Comparison of ENCODE assay signal across 8 cellular contexts in genomic region chr4:170089274-170089742, GRCh38. TPM values are rescaled to one million over a fixed set of nuclear protein-coding genes. Genes with fewer than 3 reads are reported as not detected.
DNase-seq lines count a peak whose midpoint lies in the region; ATAC-seq and TF ChIP-seq lines count a peak whose summit lies in the region.

No MANE protein-coding gene starts in this region.

- peak overlapping the region; percentile 76 for H3K4me3 ChIP-seq in smooth muscle cell

- no peaks in the 10 kb centered on the region for H3K9me3 Mint-ChIP-seq in MCF 10A (ENCODE audit: unreplicated experiment)

- no peaks in the 10 kb centered on the region for H3K9me3 ChIP-seq in smooth muscle cell (replicated peaks; ENCODE audit: low read depth)

- TF ChIP-seq CTCF in MCF 10A (IDR thresholded peaks at IDR 0.05; ENCODE audit: unreplicated experiment) (no peak), smooth muscle cell (IDR thresholded peaks at IDR 0.05; ENCODE audit: borderline replicate concordance, insufficient read depth, poor library complexity, severe bottlenecking) (no peak)

- intact Hi-C loops in MCF 10A (cut with micrococcal nuclease), result no loop called here

- no peaks in the 10 kb centered on the region for H3K27me3 ChIP-seq in smooth muscle cell (ENCODE audit: low read depth)

- H3K36me3 Mint-ChIP-seq in MCF 10A (ENCODE audit: insufficient read depth, unreplicated experiment), result no peaks in the 10 kb centered on the region

- peak overlapping the region; percentile 99 for H3K4me2 ChIP-seq in smooth muscle cell

- H3K4me1 Mint-ChIP-seq in MCF 10A (ENCODE audit: insufficient read depth, unreplicated experiment), result peaks cover 6% of the 10 kb centered on the region

- H3K9ac ChIP-seq in smooth muscle cell (ENCODE audit: low read depth), result peak overlapping the region; percentile 45

- H3K27ac ChIP-seq in smooth muscle cell (ENCODE audit: low read depth), result no peak overlapping the region

- peaks cover 6% of the 10 kb centered on the region for H3F3A ChIP-seq in smooth muscle cell (ENCODE audit: low read depth)

- H3K36me3 ChIP-seq in smooth muscle cell (ENCODE audit: low read depth), result peaks cover 7% of the 10 kb centered on the region

- 2% methylated on average over 21 of the region's 21 CpGs for WGBS in smooth muscle cell (ENCODE audit: low lambda C conversion rate)

- POLR2A ChIA-PET in MCF 10A (lab: Yijun Ruan, JAX), result interaction anchor here (0.6 kb wide), 1 partner anchor 292 kb away, joined by 3 read pairs; no protein-coding TSS in a partner anchor

- H3K4me3 Mint-ChIP-seq in MCF 10A (ENCODE audit: unreplicated experiment), result peak overlapping the region; percentile 81

- CTCF ChIA-PET in MCF 10A (lab: Yijun Ruan, JAX), result interaction anchor here (0.5 to 3.7 kb wide), 9 partner anchors 9 to 500 kb away, joined by 3 to 18 read pairs (median 3); partner anchors contain the start of gene HPF1

- H2AFZ ChIP-seq in smooth muscle cell (ENCODE audit: low read depth), result peak overlapping the region; percentile 99

- no peak overlapping the region for H3K27ac Mint-ChIP-seq in MCF 10A (ENCODE audit: low read depth, unreplicated experiment)

- no peak for ATAC-seq in HG03039 (IDR thresholded peaks at IDR 0.05; ENCODE audit: unreplicated experiment)
- no peak for ATAC-seq in activated CD4-positive, CD25-positive, alpha-beta regulatory T cell treated with anti-CD3 and anti-CD28 coated beads, Interleukin-2, amount 50 U/mL, for 24 hours

- peak; percentile 60 for DNase-seq in COLO829 (ENCODE audit: low spot score)
- peak; percentile 16 for DNase-seq in HCEC 1CT
- DNase-seq in NCI-H345 treated with DMSO at 0.1 percent for 48 hours (lab: John Stamatoyannopoulos, UW; ENCODE audit: unreplicated experiment), result peak; percentile 14
- peak; percentile 49 for DNase-seq in MCF 10A (ENCODE audit: unreplicated experiment)
- peak; percentile 43 for DNase-seq in iris pigment epithelial cell (ENCODE audit: low read depth)
- no peak for DNase-seq in smooth muscle cell (lab: John Stamatoyannopoulos, UW; ENCODE audit: unreplicated experiment)

- H3K4me1 ChIP-seq in smooth muscle cell (ENCODE audit: low read depth), result peaks cover 16% of the 10 kb centered on the region

- H3K79me2 ChIP-seq in smooth muscle cell (ENCODE audit: low read depth), result peaks cover 2% of the 10 kb centered on the region

- H3K27me3 Mint-ChIP-seq in MCF 10A (ENCODE audit: insufficient read depth, unreplicated experiment), result no peaks in the 10 kb centered on the region

- no TSS peak for BruUV-seq in MCF 10A (replicated peaks; lab: Mats Ljungman, UMichigan)

- no peaks in the 10 kb centered on the region for H4K20me1 ChIP-seq in smooth muscle cell (ENCODE audit: low read depth)

RNA-seq across cellular contexts. Expression of gene AADAT, which starts 0.4 kb away (rescaled TPM):
- total RNA-seq in MCF 10A (2022), result 6.4 and 6.9 TPM in 2 replicates
- total RNA-seq in smooth muscle cell, result 13.4 and 16.4 TPM in 2 replicates
- polyA plus RNA-seq in smooth muscle cell, result 17.0 and 18.8 TPM in 2 replicates
